Comparison of ENCODE assay signal across 8 cellular contexts in genomic region chr16:15434425-15435215, GRCh38. TPM values are rescaled to one million over a fixed set of nuclear protein-coding genes. Genes with fewer than 3 reads are reported as not detected.
DNase-seq lines count a peak whose midpoint lies in the region; ATAC-seq and TF ChIP-seq lines count a peak whose summit lies in the region.

Gene BMERB1, plus strand, starts transcription at chr16:15434588. Its CDS starts 66 bp downstream, at chr16:15434654.

- peaks cover 2% of the 10 kb centered on the region for H3K4me1 ChIP-seq in right cardiac atrium (ENCODE audit: control insufficient read depth, insufficient read depth, low read length)
- peaks cover 0 to 17% (median 10%) of the 10 kb centered on the region in 4 donors for H3K4me1 ChIP-seq in upper lobe of left lung

- TF ChIP-seq CTCF in astrocyte of the cerebellum (IDR thresholded peaks at IDR 0.05; ENCODE audit: low read depth, low read length, missing control alignments) (no peak), progenitor cell of endocrine pancreas (IDR thresholded peaks at IDR 0.05; ENCODE audit: unreplicated experiment) (no peak), upper lobe of left lung (IDR thresholded peaks at IDR 0.05) (no peak)

- H3K27ac Mint-ChIP-seq in progenitor cell of endocrine pancreas: no peak within 1 kb of the TSS

- TF ChIP-seq POLR2A in upper lobe of left lung (IDR thresholded peaks at IDR 0.05): peak in 1 of 4 donors; percentile 30

- H3K36me3 ChIP-seq in upper lobe of left lung: no peaks in the 10 kb centered on the region

- H3K36me3 Mint-ChIP-seq in progenitor cell of endocrine pancreas (ENCODE audit: insufficient read depth): no peaks in the 10 kb centered on the region

- no peaks in the 10 kb centered on the region for H3K27me3 ChIP-seq in right cardiac atrium (ENCODE audit: control insufficient read depth, insufficient read depth)
- peaks cover 0 to 11% (median 0%) of the 10 kb centered on the region in 4 donors for H3K27me3 ChIP-seq in upper lobe of left lung

- H3K9me3 ChIP-seq in right cardiac atrium (ENCODE audit: control insufficient read depth, low read length): no peaks in the 10 kb centered on the region
- no peaks in the 10 kb centered on the region for H3K9me3 ChIP-seq in upper lobe of left lung

- in situ Hi-C loops in astrocyte of the cerebellum (cut with HindIII; ENCODE audit: low sequenced_read_pairs): no loop called here

- ATAC-seq in right cardiac atrium: peak; percentile 96 to 97
- ATAC-seq in upper lobe of left lung (ENCODE audit: low FRiP score in 2 of 2): peak; percentile 64 to 92
- ATAC-seq in GM19455 (IDR thresholded peaks at IDR 0.05; ENCODE audit: unreplicated experiment): no peak

- under 1% methylated on average over 63 of the region's 63 CpGs for WGBS in right cardiac atrium
- 0 to 2% methylated on average over 19 to 37 of the region's 63 CpGs for WGBS in upper lobe of left lung, 2 donors

- intact Hi-C loops in right cardiac atrium (cut with DNase I): loop anchor here in 1 of 4 donors (5.0 kb wide), 1 partner anchor 213 kb away; no protein-coding TSS in a partner anchor

- peaks cover 29% of the 10 kb centered on the region for H3K27me3 Mint-ChIP-seq in progenitor cell of endocrine pancreas

- DNase-seq in NCI-H2081 (lab: John Stamatoyannopoulos, UW) (peak; percentile 64 to 65), NCI-H2081 treated with DMSO at 0.1 percent for 48 hours (lab: John Stamatoyannopoulos, UW) (no peak), T1000 (lab: John Stamatoyannopoulos, UW) (peak; percentile 55), astrocyte of the cerebellum (ENCODE audit: low read depth) (no peak), right cardiac atrium (peak; percentile 86 to 94 (median 93)), progenitor cell of endocrine pancreas (ENCODE audit: low spot score, unreplicated experiment) (peak; percentile 45), upper lobe of left lung (peak in 1 of 2 donors; percentile 89)

- H3K9me3 Mint-ChIP-seq in progenitor cell of endocrine pancreas (ENCODE audit: low read depth): no peaks in the 10 kb centered on the region

- H3K27ac ChIP-seq in right cardiac atrium (ENCODE audit: low read length) (peak within 1 kb of the TSS; percentile 22), upper lobe of left lung (peak within 1 kb of the TSS in 3 of 4 donors; percentile 18 to 64 (median 53))

- H3K4me1 Mint-ChIP-seq in progenitor cell of endocrine pancreas (ENCODE audit: low read depth): peaks cover 7% of the 10 kb centered on the region

- H3K4me3 Mint-ChIP-seq in progenitor cell of endocrine pancreas (ENCODE audit: low read depth): peak within 1 kb of the TSS; percentile 87

- H3K4me3 ChIP-seq in astrocyte of the cerebellum (ENCODE audit: low read depth, low read length): peak within 1 kb of the TSS; percentile 61
- H3K4me3 ChIP-seq in right cardiac atrium (ENCODE audit: low read length): peak within 1 kb of the TSS; percentile 69
- peak within 1 kb of the TSS; percentile 20 to 67 (median 59) for H3K4me3 ChIP-seq in upper lobe of left lung

- no peak for TF ChIP-seq EP300 in upper lobe of left lung (IDR thresholded peaks at IDR 0.05)

RNA-seq across cellular contexts. Expression of gene BMERB1, which starts in this region (rescaled TPM):
- total RNA-seq in right cardiac atrium (10 to 100 TPM; 54.7 to 74.7 (median 60.8) TPM), progenitor cell of endocrine pancreas (13.5 and 16.1 TPM in 2 replicates), upper lobe of left lung (10 to 100 TPM in 4 of 6 donors, 1 to 10 TPM in 2; 5.2 to 27.6 (median 16.1) TPM)
- polyA plus RNA-seq in right cardiac atrium: 36.9 TPM

Comparison
In these comparisons a context has a peak if more than half of its experiments do, and no peak if none do; other contexts are left out.
1. DNase-seq: peak in NCI-H2081 (2 of 2), T1000 (single experiment), right cardiac atrium (3 of 3) and progenitor cell of endocrine pancreas (single experiment); none in NCI-H2081 treated with DMSO at 0.1 percent for 48 hours (single experiment) and astrocyte of the cerebellum (single experiment).
2. Peak in every context shown above with its lines, with median percentiles within 50 percentile points of each other: H3K4me3 ChIP-seq.